In the genomic region with DNA sequence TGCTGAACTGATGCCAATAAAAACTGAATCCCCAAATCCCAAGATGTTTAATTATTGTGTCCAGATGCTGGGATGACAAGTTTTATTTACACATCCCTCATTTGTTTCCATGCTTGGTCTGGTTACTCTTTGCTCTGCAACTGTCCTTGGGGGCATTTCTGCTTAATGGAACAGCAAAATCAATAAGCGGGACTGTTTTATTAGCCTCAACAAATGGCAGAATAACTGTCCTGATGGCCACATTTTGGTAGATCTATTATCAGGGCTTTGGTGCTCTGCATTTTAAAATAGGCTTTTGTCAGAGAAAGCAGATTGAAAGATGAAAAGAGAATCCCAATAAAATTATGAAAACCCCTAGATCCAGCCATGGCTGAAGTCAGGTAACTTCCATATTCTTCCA, we compare ENCODE assay signal across 15 cellular contexts.
DNase-seq lines count a peak whose midpoint lies in the region; ATAC-seq and TF ChIP-seq lines count a peak whose summit lies in the region.
"Had no signal": no experiment of that assay in that cellular context is flagged by ENCODE, and none has a peak within 500 bp of the region (broad histone marks: within the 10 kb centered on the region; RNA-seq: fewer than 3 reads in every experiment).

No MANE protein-coding gene starts in this region.

- no peaks in the 10 kb centered on the region for H3K9me2 ChIP-seq in SK-N-SH

- no peak overlapping the region for H3K9ac ChIP-seq in SK-N-SH

- no peak overlapping the region for H3K4me2 ChIP-seq in SK-N-SH

- POLR2A ChIA-PET in SK-N-SH (lab: Yijun Ruan, JAX), result no interaction called here

- intact Hi-C loops in heart left ventricle (cut with DNase I), result no loop called here

- no peak overlapping the region for H2AFZ ChIP-seq in SK-N-SH (ENCODE audit: low read depth)

- no peak overlapping the region for H3K4me3 ChIP-seq in SK-N-SH (ENCODE audit: low read depth in 2 of 2, low read length in 1 of 2)
- no peak overlapping the region for H3K4me3 ChIP-seq in heart left ventricle
- H3K4me3 ChIP-seq: GM12878 had no signal

- H3K27ac ChIP-seq in SK-N-SH (ENCODE audit: low read depth in 2 of 2, low read length in 1 of 2) (peak overlapping the region in 1 of 2 experiments; percentile 48; a peak in 1 of 4 replicates), heart left ventricle (no peak overlapping the region)
- H3K27ac ChIP-seq: 22Rv1 had no signal

- H4K20me1 ChIP-seq in SK-N-SH (ENCODE audit: insufficient read depth), result no peaks in the 10 kb centered on the region

- TF ChIP-seq CTCF in SK-N-SH (IDR thresholded peaks at IDR 0.05), result no peak
- no peak for TF ChIP-seq CTCF in heart left ventricle (IDR thresholded peaks at IDR 0.05)

- no peak for ATAC-seq in heart left ventricle
- ATAC-seq: CD8-positive, alpha-beta T cell; GM12878 had no signal

- no peak for TF ChIP-seq POLR2A in heart left ventricle (IDR thresholded peaks at IDR 0.05)

- H3K79me2 ChIP-seq in SK-N-SH (ENCODE audit: insufficient read depth), result no peaks in the 10 kb centered on the region

- H3F3A ChIP-seq in SK-N-SH (replicated peaks; ENCODE audit: insufficient read depth), result no peaks in the 10 kb centered on the region

- H3K9me3 ChIP-seq in SK-N-SH (no peaks in the 10 kb centered on the region), heart left ventricle (no peaks in the 10 kb centered on the region)

- H3K4me1 ChIP-seq in SK-N-SH (ENCODE audit: control insufficient read depth in 1 of 2, insufficient read depth in 2 of 2, low read depth in 1 of 2, low read length in 1 of 2), result peaks cover 0 to 10% of the 10 kb centered on the region in 2 experiments; a peak in 2 of 4 replicates
- no peaks in the 10 kb centered on the region for H3K4me1 ChIP-seq in heart left ventricle

- H3K27me3 ChIP-seq in SK-N-SH (ENCODE audit: insufficient read depth) (no peaks in the 10 kb centered on the region), heart left ventricle (no peaks in the 10 kb centered on the region)

- DNase-seq in DMS 273 (lab: John Stamatoyannopoulos, UW; ENCODE audit: unreplicated experiment), result peak; percentile 49
- DNase-seq in DMS 273 treated with DMSO at 0.1 percent for 48 hours (lab: John Stamatoyannopoulos, UW), result no peak
- peak; percentile 4 for DNase-seq in NCI-H2171 (lab: John Stamatoyannopoulos, UW)
- peak; percentile 32 for DNase-seq in SK-N-SH
- DNase-seq in left kidney (ENCODE audit: low read depth, low spot score), result peak; percentile 1
- DNase-seq in NCI-H2196 treated with DMSO at 0.1 percent for 48 hours (lab: John Stamatoyannopoulos, UW; ENCODE audit: unreplicated experiment), result no peak
- DNase-seq in SKM-1 (lab: John Stamatoyannopoulos, UW; ENCODE audit: unreplicated experiment), result no peak
- no peak for DNase-seq in heart left ventricle
- DNase-seq: CD8-positive, alpha-beta T cell; COR-L47; DMS79; GOT3; H9 had no signal

- no peak for TF ChIP-seq RAD21 in SK-N-SH (IDR thresholded peaks at IDR 0.05; ENCODE audit: low read length)

- CTCF ChIA-PET in SK-N-SH (lab: Yijun Ruan, JAX), result no interaction called here

- WGBS in SK-N-SH (ENCODE audit: low lambda C conversion rate), result 18% methylated on average over 1 of the region's 1 CpG
- WGBS in heart left ventricle, 4 donors, result 74 to 83% (median 76%) methylated on average over 1 of the region's 1 CpG

- H3K36me3 ChIP-seq in SK-N-SH (replicated peaks in 1 of 2; ENCODE audit: control insufficient read depth in 1 of 2, insufficient read depth in 2 of 2, low read length in 1 of 2), result no peaks in the 10 kb centered on the region
- no peaks in the 10 kb centered on the region for H3K36me3 ChIP-seq in heart left ventricle

- TF ChIP-seq EP300 in SK-N-SH (IDR thresholded peaks at IDR 0.05; ENCODE audit: borderline replicate concordance in 1 of 2, low read depth in 1 of 2, low read length in 1 of 2), result peak in 1 of 2 experiments; percentile 90; a peak in 2 of 4 replicates

TF ChIP-seq in SK-N-SH, 30 proteins besides CTCF, POLR2A, EP300 and RAD21:
- TF ChIP-seq IRF3 (IDR thresholded peaks at IDR 0.05; ENCODE audit: low read depth, low read length) (no peak), POLR2AphosphoS5 (IDR thresholded peaks at IDR 0.05; ENCODE audit: low read depth, low read length) (no peak), SIN3A (IDR thresholded peaks at IDR 0.05; ENCODE audit: borderline replicate concordance, low read depth, low read length) (no peak), GATA2 (CRISPR knock-in tag; IDR thresholded peaks at IDR 0.05) (peak; percentile 69), TCF12 (IDR thresholded peaks at IDR 0.05) (0 out of 2 replicates have a peak, but pooled peaks have one; percentile 25), CHD2 (IDR thresholded peaks at IDR 0.05; ENCODE audit: low read length, partially characterized antibody) (peak; percentile 59), RXRA (IDR thresholded peaks at IDR 0.05; ENCODE audit: borderline replicate concordance, low read depth) (no peak), FOXJ3 (CRISPR knock-in tag; IDR thresholded peaks at IDR 0.05) (peak; percentile 78), RCOR1 (IDR thresholded peaks at IDR 0.05; ENCODE audit: low read length) (peak; percentile 85)
TF ChIP-seq in SK-N-SH: peak in this region for 5.

Comparison
In these comparisons a context has a peak if more than half of its experiments do, and no peak if none do; other contexts are left out.
1. DNase-seq: peak in DMS 273 (single experiment), NCI-H2171 (single experiment), SK-N-SH (single experiment) and left kidney (single experiment); none in DMS 273 treated with DMSO at 0.1 percent for 48 hours (single experiment), NCI-H2196 treated with DMSO at 0.1 percent for 48 hours (single experiment), SKM-1 (single experiment) and heart left ventricle (0 of 5).